In genomic region chr11:69104856-69105395, GRCh38 we compare ENCODE assay signal across 24 cellular contexts. TPM values are rescaled to one million over a fixed set of nuclear protein-coding genes. Genes with fewer than 3 reads are reported as not detected.
DNase-seq lines count a peak whose midpoint lies in the region; ATAC-seq and TF ChIP-seq lines count a peak whose summit lies in the region.
"Had no signal": no experiment of that assay in that cellular context is flagged by ENCODE, and none has a peak within 500 bp of the region (broad histone marks: within the 10 kb centered on the region; RNA-seq: fewer than 3 reads in every experiment).

No MANE protein-coding gene starts in this region.

- no peaks in the 10 kb centered on the region for H3F3A ChIP-seq in PC-3 (ENCODE audit: low read length, unreplicated experiment)

- H3K9ac ChIP-seq in neuronal stem cell (ENCODE audit: low read depth, low read length, poor library complexity) = no peak overlapping the region
- no peak overlapping the region for H3K9ac ChIP-seq in PC-3 (ENCODE audit: low read length)
- H3K9ac ChIP-seq: GM23248, KMS-11 had no signal

- ATAC-seq in PC-3 (no peak), GM18502 (IDR thresholded peaks at IDR 0.05; ENCODE audit: poor library complexity, unreplicated experiment) (no peak)

- no peak overlapping the region for H3K27ac Mint-ChIP-seq in MCF 10A (ENCODE audit: low read depth, unreplicated experiment)
- H3K27ac Mint-ChIP-seq: CD4-positive, alpha-beta memory T cell; IgD-negative memory B cell had no signal

- H3K4me3 ChIP-seq in breast epithelium (no peak overlapping the region), A673 (ENCODE audit: low read depth, low read length, poor library complexity, severe bottlenecking) (no peak overlapping the region), neuronal stem cell (ENCODE audit: low read length in 2 of 2) (no peak overlapping the region), PC-3 (ENCODE audit: low read length) (no peak overlapping the region)
- H3K4me3 ChIP-seq: BLaER1 treated with 17β-estradiol and CSF1 and Interleukin-3, amounts not matched to agents 10 nM and 100 nM; GM23248; SJSA1 had no signal

- no peaks in the 10 kb centered on the region for H3K36me3 ChIP-seq in breast epithelium
- H3K36me3 ChIP-seq in A673 (ENCODE audit: insufficient read depth, low read length, poor library complexity, severe bottlenecking) = no peaks in the 10 kb centered on the region
- no peaks in the 10 kb centered on the region for H3K36me3 ChIP-seq in neuronal stem cell (replicated peaks in 1 of 2; ENCODE audit: control insufficient read depth in 2 of 2, insufficient read depth in 2 of 2, low read length in 2 of 2)
- no peaks in the 10 kb centered on the region for H3K36me3 ChIP-seq in PC-3 (ENCODE audit: low read depth, low read length)
- H3K36me3 ChIP-seq: BLaER1 treated with 17β-estradiol and CSF1 and Interleukin-3, amounts not matched to agents 10 nM and 100 nM; SJSA1 had no signal

- WGBS in neuronal stem cell (ENCODE audit: extremely low coverage in 2 of 2, insufficient read length in 2 of 2, insufficient replicate concordance in 1 of 2), 2 donors = no CpG with 5 or more reads among the region's 21 CpGs

- CTCF ChIA-PET in MCF 10A (lab: Yijun Ruan, JAX) = interaction anchor here (0.6 to 3.5 kb wide), 3 partner anchors 191 to 566 kb away, joined by 4 to 15 read pairs (median 4); no protein-coding TSS in a partner anchor
- CTCF ChIA-PET in A673 (lab: Charles Lee) = no interaction called here
- CTCF ChIA-PET in PC-3 (lab: Charles Lee) = no interaction called here

- POLR2A ChIA-PET in MCF 10A (lab: Yijun Ruan, JAX) (interaction anchor here (0.6 to 2.2 kb wide), 5 partner anchors 12 to 541 kb away, joined by 3 to 10 read pairs (median 5); partner anchors contain the start of gene CCND1), A673 (lab: Charles Lee; ENCODE audit: low non-redundant PET) (interaction anchor here (0.5 to 0.6 kb wide), 2 partner anchors 272 to 546 kb away, joined by 4 to 6 read pairs; no protein-coding TSS in a partner anchor), PC-3 (lab: Charles Lee; ENCODE audit: unreplicated experiment) (no interaction called here)

- intact Hi-C loops in breast epithelium (cut with DNase I; ENCODE audit: low total_unique reads) (no loop called here), MCF 10A (cut with micrococcal nuclease) (no loop called here), A673 (cut with micrococcal nuclease; ENCODE audit: unreplicated experiment) (loop anchor here (5.0 to 10.0 kb wide), 2 partner anchors 250 to 337 kb away; no protein-coding TSS in a partner anchor), PC-3 (cut with micrococcal nuclease) (loop anchor here (5.0 kb wide), 1 partner anchor 192 kb away; no protein-coding TSS in a partner anchor)

- no peaks in the 10 kb centered on the region for H4K20me1 ChIP-seq in PC-3 (ENCODE audit: low read length)

- no TSS peak for BruUV-seq in MCF 10A (replicated peaks; lab: Mats Ljungman, UMichigan)
- BruUV-seq in A673 (replicated peaks; lab: Mats Ljungman, UMichigan) = no TSS peak
- BruUV-seq in PC-3 (replicated peaks; lab: Mats Ljungman, UMichigan) = no TSS peak

- H3K27me3 ChIP-seq in breast epithelium = no peaks in the 10 kb centered on the region
- H3K27me3 ChIP-seq in A673 (replicated peaks; ENCODE audit: insufficient read depth, low read depth, low read length, poor library complexity) = no peaks in the 10 kb centered on the region
- no peaks in the 10 kb centered on the region for H3K27me3 ChIP-seq in neuronal stem cell (ENCODE audit: control insufficient read depth in 3 of 3, insufficient read depth in 3 of 3, low read depth in 1 of 3, low read length in 3 of 3)
- H3K27me3 ChIP-seq in PC-3 (ENCODE audit: low read length) = no peaks in the 10 kb centered on the region
- H3K27me3 ChIP-seq: SJSA1 had no signal

- H3K23ac ChIP-seq in neuronal stem cell (ENCODE audit: low read depth, low read length, poor library complexity) = peak overlapping the region; percentile 83

- no peaks in the 10 kb centered on the region for H3K36me3 Mint-ChIP-seq in MCF 10A (ENCODE audit: insufficient read depth, unreplicated experiment)
- H3K36me3 Mint-ChIP-seq: IgD-negative memory B cell had no signal

- peaks cover 2% of the 10 kb centered on the region for H3K27me3 Mint-ChIP-seq in MCF 10A (ENCODE audit: insufficient read depth, unreplicated experiment)

- H3K9me3 ChIP-seq in breast epithelium (no peaks in the 10 kb centered on the region), A673 (ENCODE audit: low read depth, low read length, poor library complexity, severe bottlenecking) (no peaks in the 10 kb centered on the region), neuronal stem cell (replicated peaks in 1 of 2; ENCODE audit: control insufficient read depth in 2 of 2, insufficient read depth in 1 of 2, low read depth in 1 of 2, low read length in 2 of 2) (peaks cover 0 to 4% of the 10 kb centered on the region in 2 donors), PC-3 (ENCODE audit: low read length) (no peaks in the 10 kb centered on the region)

- peak overlapping the region; percentile 95 for H2BK5ac ChIP-seq in neuronal stem cell (ENCODE audit: low read length)

- H3K4me2 ChIP-seq in neuronal stem cell (ENCODE audit: insufficient read depth, low read length, poor library complexity, severe bottlenecking) (no peak overlapping the region), PC-3 (ENCODE audit: low read length) (no peak overlapping the region)
- H3K4me2 ChIP-seq: KMS-11 had no signal

- H3K79me1 ChIP-seq in neuronal stem cell (ENCODE audit: low read depth, low read length) = peaks cover 4% of the 10 kb centered on the region

- H3K18ac ChIP-seq in neuronal stem cell (ENCODE audit: low read length) = peak overlapping the region; percentile 54

- H2BK12ac ChIP-seq in neuronal stem cell (ENCODE audit: low read length) = peak overlapping the region; percentile 43

- peaks cover under 1% of the 10 kb centered on the region for H3K9me3 Mint-ChIP-seq in MCF 10A (ENCODE audit: unreplicated experiment)

- TF ChIP-seq CTCF in breast epithelium (IDR thresholded peaks at IDR 0.05) (no peak), MCF 10A (IDR thresholded peaks at IDR 0.05; ENCODE audit: unreplicated experiment) (no peak), A673 (conservative IDR thresholded peaks at IDR 0.05; ENCODE audit: low read depth, low read length) (no peak), VCaP (conservative IDR thresholded peaks at IDR 0.05) (no peak), PC-3 (conservative IDR thresholded peaks at IDR 0.05; ENCODE audit: low read depth, low read length) (no peak)

- TF ChIP-seq POLR2A in breast epithelium (IDR thresholded peaks at IDR 0.05) = no peak

- H2BK15ac ChIP-seq in neuronal stem cell (ENCODE audit: low read length) = peak overlapping the region; percentile 30

- H3K4me1 Mint-ChIP-seq in MCF 10A (ENCODE audit: insufficient read depth, unreplicated experiment) = peaks cover 6% of the 10 kb centered on the region
- H3K4me1 Mint-ChIP-seq: IgD-negative memory B cell had no signal

- H2AFZ ChIP-seq in neuronal stem cell (ENCODE audit: low read length) (no peak overlapping the region), PC-3 (ENCODE audit: low read length) (no peak overlapping the region)
- H2AFZ ChIP-seq: GM23248 had no signal

- no peak overlapping the region for H2BK120ac ChIP-seq in neuronal stem cell (ENCODE audit: low read depth, low read length)

- H3K79me2 ChIP-seq in PC-3 (ENCODE audit: low read length) = no peaks in the 10 kb centered on the region

- H3K27ac ChIP-seq in breast epithelium (peak overlapping the region; percentile 80 to 90), A673 (ENCODE audit: low read depth, low read length, poor library complexity, severe bottlenecking) (peak overlapping the region; percentile 39), VCaP (peak overlapping the region; percentile 100), neuronal stem cell (replicated peaks; ENCODE audit: low read length) (no peak overlapping the region), PC-3 (ENCODE audit: low read length) (no peak overlapping the region)
- H3K27ac ChIP-seq: BLaER1 treated with 17β-estradiol and CSF1 and Interleukin-3, amounts not matched to agents 10 nM and 100 nM; GM23248; KMS-11; SJSA1 had no signal

- H3K9me2 ChIP-seq in PC-3 (replicated peaks; ENCODE audit: low read length) = no peaks in the 10 kb centered on the region

- peak overlapping the region; percentile 81 for H3K4ac ChIP-seq in neuronal stem cell (ENCODE audit: low read length)

- H2AK5ac ChIP-seq in neuronal stem cell (ENCODE audit: low read depth, low read length) = peak overlapping the region; percentile 81

- no peak overlapping the region for H3K14ac ChIP-seq in neuronal stem cell (ENCODE audit: low read length)

- H3K4me3 Mint-ChIP-seq in MCF 10A (ENCODE audit: unreplicated experiment) = no peak overlapping the region
- H3K4me3 Mint-ChIP-seq: CD4-positive, alpha-beta memory T cell; H9; IgD-negative memory B cell had no signal

- DNase-seq in breast epithelium (ENCODE audit: low spot score in 2 of 2) = no peak
- DNase-seq in MCF 10A (ENCODE audit: unreplicated experiment) = no peak
- no peak for DNase-seq in A673 (ENCODE audit: low spot score)
- no peak for DNase-seq in neuronal stem cell (ENCODE audit: low spot score)
- no peak for DNase-seq in NCI-H345 (lab: John Stamatoyannopoulos, UW)
- no peak for DNase-seq in PC-3
- DNase-seq: 8988T; CD4-positive, alpha-beta memory T cell; COR-L47; GM23248; H9; NCI-H1048; NCI-H1417 treated with DMSO at 0.1 percent for 48 hours; NCI-H1694 treated with DMSO at 0.1 percent for 48 hours; NCI-H2081; NCI-H2227 treated with DMSO at 0.1 percent for 48 hours; NCI-H510A; NCI-H69 had no signal

- H4K91ac ChIP-seq in neuronal stem cell (ENCODE audit: low read depth, low read length, poor library complexity) = no peak overlapping the region

- H4K8ac ChIP-seq in neuronal stem cell (ENCODE audit: low read depth, low read length) = no peak overlapping the region

- H3K4me1 ChIP-seq in breast epithelium (peaks cover 0 to 3% of the 10 kb centered on the region in 2 donors), A673 (ENCODE audit: insufficient read depth, low read length, poor library complexity, severe bottlenecking) (peaks cover 28% of the 10 kb centered on the region), neuronal stem cell (ENCODE audit: control insufficient read depth in 2 of 2, insufficient read depth in 1 of 2, low read depth in 1 of 2, low read length in 2 of 2) (no peaks in the 10 kb centered on the region), PC-3 (ENCODE audit: insufficient read depth, low read length) (peaks cover 17% of the 10 kb centered on the region)

RNA-seq across cellular contexts. Expression of gene SMIM38, which starts 50.8 kb away (rescaled TPM):
- 1 to 10 TPM in 2 of 3 donors, under 1 TPM in 1; 0.32 to 2.6 (median 1.6) TPM for total RNA-seq in breast epithelium
- not detected in 2 replicates for total RNA-seq in MCF 10A (2022)
- total RNA-seq in A673 (2021) = 0.59 and 0.88 TPM in 2 replicates
- polyA plus RNA-seq in neuronal stem cell (2013, experiment 1 of 2) = 0.26 TPM
- polyA plus RNA-seq in neuronal stem cell (2013, experiment 2 of 2) = 0.36 TPM
- total RNA-seq in PC-3 (2014; rRNA removed) = 0.04 and 0.17 TPM in 2 replicates
- total RNA-seq: GM23248 had no signal
- polyA plus RNA-seq: CD4-positive, alpha-beta memory T cell; GM23248; IgD-negative memory B cell had no signal

RNA-seq across cellular contexts. Expression of gene TPCN2, which starts 56.2 kb away (rescaled TPM):
- total RNA-seq in breast epithelium = 10 to 100 TPM; 13.0 to 18.0 (median 13.8) TPM
- 16.3 and 19.2 TPM in 2 replicates for total RNA-seq in MCF 10A (2022)
- 28.9 and 29.9 TPM in 2 replicates for total RNA-seq in A673 (2021)
- 4.3 TPM for polyA plus RNA-seq in neuronal stem cell (2013, experiment 1 of 2)
- polyA plus RNA-seq in neuronal stem cell (2013, experiment 2 of 2) = 4.3 TPM
- total RNA-seq in PC-3 (2014; rRNA removed) = 13.0 and 14.5 TPM in 2 replicates

Comparison
In these comparisons a context has a peak if more than half of its experiments do, and no peak if none do; other contexts are left out.
1. H3K27ac ChIP-seq: peak in breast epithelium (2 of 2), A673 (single experiment) and VCaP (single experiment); none in neuronal stem cell (single experiment) and PC-3 (single experiment).
2. intact Hi-C loops: an anchor here in A673 (5.0 to 10.0 kb wide) and PC-3 (5.0 kb wide); none called in breast epithelium and MCF 10A.